In the genomic region with DNA sequence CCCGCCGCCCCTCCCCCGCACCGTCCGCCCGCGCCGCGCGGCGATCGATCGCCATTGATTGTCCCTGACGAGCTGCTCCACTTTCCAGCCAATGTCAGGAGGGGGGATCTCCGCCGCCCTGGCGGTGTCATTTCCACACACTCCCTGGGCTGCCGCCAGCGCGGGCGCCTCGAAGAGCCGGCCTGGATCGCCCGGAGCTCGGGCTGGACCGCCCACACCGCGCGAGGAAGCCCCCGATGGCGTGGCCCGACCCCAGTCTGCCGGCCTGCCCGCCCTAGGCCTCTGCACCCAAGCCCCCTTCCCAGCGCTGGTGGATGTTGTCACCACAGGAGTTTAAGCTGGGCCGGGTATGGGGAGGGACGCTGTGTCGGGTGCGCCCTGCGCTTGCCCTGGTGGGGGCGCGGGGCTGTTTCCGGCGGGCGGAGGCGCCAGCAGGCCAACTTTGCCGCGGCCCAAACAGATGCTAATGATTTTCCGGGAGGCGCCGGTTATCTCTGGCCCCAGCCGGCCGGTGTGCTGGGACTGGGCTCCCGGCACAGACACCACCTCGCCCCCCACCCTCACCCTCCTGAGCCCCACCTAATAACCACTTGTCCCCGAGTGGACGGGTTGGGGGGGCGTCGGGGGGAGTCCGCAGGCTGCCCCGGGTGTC, we compare ENCODE assay signal across 8 cellular contexts. TPM values are rescaled to one million over a fixed set of nuclear protein-coding genes. Genes with fewer than 3 reads are reported as not detected.
DNase-seq lines count a peak whose midpoint lies in the region; ATAC-seq and TF ChIP-seq lines count a peak whose summit lies in the region.

No MANE protein-coding gene starts in this region.

- H3K9me3 ChIP-seq in fibroblast of lung (ENCODE audit: control insufficient read depth, insufficient read depth, low read depth, low read length): no peaks in the 10 kb centered on the region
- H3K9me3 ChIP-seq in muscle layer of colon (ENCODE audit: low read length): no peaks in the 10 kb centered on the region
- no peaks in the 10 kb centered on the region for H3K9me3 ChIP-seq in tibial nerve

- peak overlapping the region; percentile 77 for H3K4me2 ChIP-seq in fibroblast of lung (ENCODE audit: extremely low read depth, insufficient read depth, low read length)

- no peaks in the 10 kb centered on the region for H3K9me3 Mint-ChIP-seq in activated T-helper 1 cell treated with anti-CD3 and anti-CD28 coated beads, Interleukin-12 subunit alpha, Interleukin-12 subunit beta, Interleukin-2, Interleukin-4 antibody, amounts not matched to agents 30 ng/mL and 10 ng/mL and 1 ng/mL, durations not matched to agents 14 hours and 24 hours and 36 hours

- H3K4me1 Mint-ChIP-seq in activated T-helper 1 cell treated with anti-CD3 and anti-CD28 coated beads, Interleukin-12 subunit alpha, Interleukin-12 subunit beta, Interleukin-2, Interleukin-4 antibody, amounts not matched to agents 30 ng/mL and 10 ng/mL and 1 ng/mL, durations not matched to agents 14 hours and 24 hours and 36 hours (ENCODE audit: low read depth): peaks cover 41% of the 10 kb centered on the region

- peak; percentile 26 for ATAC-seq in HG03095 (IDR thresholded peaks at IDR 0.05; ENCODE audit: unreplicated experiment)

- H3K4me3 ChIP-seq in fibroblast of lung (replicated peaks in 1 of 4; ENCODE audit: control extremely low read depth in 1 of 4, insufficient read depth in 1 of 4, low read depth in 3 of 4, low read length in 4 of 4) (peak overlapping the region in 2 of 4 experiments; percentile 32 to 55), muscle layer of colon (ENCODE audit: low read depth in 1 of 2, low read length in 2 of 2) (peak overlapping the region; percentile 54 to 80), tibial nerve (peak overlapping the region; percentile 33 to 60 (median 46))

- peak overlapping the region; percentile 72 for H3K9ac ChIP-seq in fibroblast of lung (ENCODE audit: insufficient read depth, low read length)
- H3K9ac ChIP-seq in muscle layer of colon (ENCODE audit: low read length): peak overlapping the region; percentile 51

- no peaks in the 10 kb centered on the region for H3K79me2 ChIP-seq in fibroblast of lung (ENCODE audit: control insufficient read depth, insufficient read depth, low read length)

- H3K36me3 ChIP-seq in fibroblast of lung (ENCODE audit: control insufficient read depth, insufficient read depth, low read length) (no peaks in the 10 kb centered on the region), muscle layer of colon (ENCODE audit: insufficient read depth, low read length) (no peaks in the 10 kb centered on the region), tibial nerve (no peaks in the 10 kb centered on the region)

- peak in 1 of 2 donors; percentile 14 for TF ChIP-seq POLR2A in tibial nerve (IDR thresholded peaks at IDR 0.05)

- 1% methylated on average over 15 to 42 of the region's 62 CpGs for WGBS in tibial nerve, 2 donors

- peak; percentile 32 to 86 for TF ChIP-seq EP300 in tibial nerve (IDR thresholded peaks at IDR 0.05)

- peaks cover 11% of the 10 kb centered on the region for H3K36me3 Mint-ChIP-seq in activated T-helper 1 cell treated with anti-CD3 and anti-CD28 coated beads, Interleukin-12 subunit alpha, Interleukin-12 subunit beta, Interleukin-2, Interleukin-4 antibody, amounts not matched to agents 30 ng/mL and 10 ng/mL and 1 ng/mL, durations not matched to agents 14 hours and 24 hours and 36 hours (ENCODE audit: low read depth)

- peaks cover 22% of the 10 kb centered on the region for H3K4me1 ChIP-seq in fibroblast of lung (ENCODE audit: control insufficient read depth, extremely low read depth, insufficient read depth, low read length)
- H3K4me1 ChIP-seq in muscle layer of colon (ENCODE audit: insufficient read depth, low read length): peaks cover 38% of the 10 kb centered on the region
- H3K4me1 ChIP-seq in tibial nerve: peaks cover 5 to 78% (median 43%) of the 10 kb centered on the region in 4 donors

- no peak overlapping the region for H2AFZ ChIP-seq in fibroblast of lung (ENCODE audit: low read length)

- H3K27me3 Mint-ChIP-seq in activated T-helper 1 cell treated with anti-CD3 and anti-CD28 coated beads, Interleukin-12 subunit alpha, Interleukin-12 subunit beta, Interleukin-2, Interleukin-4 antibody, amounts not matched to agents 30 ng/mL and 10 ng/mL and 1 ng/mL, durations not matched to agents 14 hours and 24 hours and 36 hours (ENCODE audit: insufficient read depth): no peaks in the 10 kb centered on the region

- no peaks in the 10 kb centered on the region for H4K20me1 ChIP-seq in fibroblast of lung (ENCODE audit: control insufficient read depth, extremely low read depth, insufficient read depth, low read length)

- no peak overlapping the region for H3K4me3 Mint-ChIP-seq in activated T-helper 1 cell treated with anti-CD3 and anti-CD28 coated beads, Interleukin-12 subunit alpha, Interleukin-12 subunit beta, Interleukin-2, Interleukin-4 antibody, amounts not matched to agents 30 ng/mL and 10 ng/mL and 1 ng/mL, durations not matched to agents 14 hours and 24 hours and 36 hours

- H3K27ac ChIP-seq in fibroblast of lung (ENCODE audit: insufficient read depth, low read length): peak overlapping the region; percentile 86
- H3K27ac ChIP-seq in muscle layer of colon (ENCODE audit: low read depth, low read length): peak overlapping the region; percentile 87
- H3K27ac ChIP-seq in tibial nerve: peak overlapping the region; percentile 64 to 94 (median 90)

- H3K27me3 ChIP-seq in fibroblast of lung (ENCODE audit: control insufficient read depth, insufficient read depth, low read length) (no peaks in the 10 kb centered on the region), muscle layer of colon (ENCODE audit: control insufficient read depth in 1 of 2, insufficient read depth in 2 of 2, low read length in 2 of 2) (no peaks in the 10 kb centered on the region), tibial nerve (no peaks in the 10 kb centered on the region)

- intact Hi-C loops in activated T-helper 1 cell treated with anti-CD3 and anti-CD28 coated beads, Interleukin-12 subunit alpha, Interleukin-12 subunit beta, Interleukin-2, Interleukin-4 antibody, amounts not matched to agents 30 ng/mL and 10 ng/mL and 1 ng/mL, durations not matched to agents 14 hours and 24 hours and 36 hours (cut with micrococcal nuclease): loop anchor here (1.0 to 2.0 kb wide), 7 partner anchors 62 to 471 kb away; no protein-coding TSS in a partner anchor

- TF ChIP-seq CTCF in fibroblast of lung (conservative IDR thresholded peaks at IDR 0.05 in 1 of 2, IDR thresholded peaks at IDR 0.05 in 1 of 2; ENCODE audit: low read depth in 1 of 2, low read length in 2 of 2) (peak in 1 of 2 donors; percentile 11), tibial nerve (IDR thresholded peaks at IDR 0.05) (peak in 3 of 5 experiments; percentile 21 to 77 (median 72))

- DNase-seq in SKM-1 treated with dmso at 0.1 percent for 144 hours (lab: John Stamatoyannopoulos, UW; ENCODE audit: unreplicated experiment) (peak; percentile 65), SKM-1 (lab: John Stamatoyannopoulos, UW; ENCODE audit: unreplicated experiment) (no peak), NCI-H524 (lab: John Stamatoyannopoulos, UW) (peak; percentile 83 to 84), fibroblast of lung (ENCODE audit: low read depth in 2 of 2) (peak; percentile 81 to 84), tibial nerve (ENCODE audit: low spot score in 2 of 2) (peak; percentile 80 to 82)
- peak; percentile 17 for DNase-seq in activated T-helper 1 cell treated with anti-CD3 and anti-CD28 coated beads, Interleukin-12 subunit alpha, Interleukin-12 subunit beta, Interleukin-2, Interleukin-4 antibody, amounts not matched to agents 30 ng/mL and 10 ng/mL and 1 ng/mL, durations not matched to agents 14 hours and 24 hours and 36 hours (ENCODE audit: low spot score)

- no peak overlapping the region for H3K27ac Mint-ChIP-seq in activated T-helper 1 cell treated with anti-CD3 and anti-CD28 coated beads, Interleukin-12 subunit alpha, Interleukin-12 subunit beta, Interleukin-2, Interleukin-4 antibody, amounts not matched to agents 30 ng/mL and 10 ng/mL and 1 ng/mL, durations not matched to agents 14 hours and 24 hours and 36 hours

RNA-seq across cellular contexts. Expression of a gene that starts 10.6 kb away (rescaled TPM):
- total RNA-seq in activated T-helper 1 cell treated with anti-CD3 and anti-CD28 coated beads, Interleukin-12 subunit alpha, Interleukin-12 subunit beta, Interleukin-2, Interleukin-4 antibody, amounts not matched to agents 30 ng/mL and 10 ng/mL and 1 ng/mL, durations not matched to agents 14 hours and 24 hours and 36 hours: 0.88 and 1.7 TPM in 2 replicates
- 29.0 and 43.9 TPM in 2 replicates for total RNA-seq in fibroblast of lung
- 15.8 and 18.6 TPM in 2 replicates for polyA plus RNA-seq in fibroblast of lung
- polyA plus RNA-seq in fibroblast of lung (2012): 17.6 and 19.7 TPM in 2 replicates
- 8.7 and 22.1 TPM in 2 replicates for polyA minus RNA-seq in fibroblast of lung (ENCODE audit: low replicate concordance)
- 10 to 100 TPM; 45.0 to 80.4 (median 67.0) TPM for total RNA-seq in tibial nerve

Comparison
In these comparisons a context has a peak if more than half of its experiments do, and no peak if none do; other contexts are left out.
1. RNA of a gene that starts 10.6 kb away (total RNA-seq): 45.0 to 80.4 TPM in tibial nerve and 29.0 to 43.9 TPM in fibroblast of lung; 0.88 to 1.7 TPM in activated T-helper 1 cell treated with anti-CD3 and anti-CD28 coated beads, Interleukin-12 subunit alpha, Interleukin-12 subunit beta, Interleukin-2, Interleukin-4 antibody, amounts not matched to agents 30 ng/mL and 10 ng/mL and 1 ng/mL, durations not matched to agents 14 hours and 24 hours and 36 hours; every median in the first group is over 10 times any median in the second.
2. Peak in every context shown above with its lines, with median percentiles within 50 percentile points of each other: H3K27ac ChIP-seq.